16 cellular contexts compared by ENCODE assay signal in genomic region chr4:62816566-62816965, GRCh38.
DNase-seq lines count a peak whose midpoint lies in the region; ATAC-seq and TF ChIP-seq lines count a peak whose summit lies in the region.
"Had no signal": no experiment of that assay in that cellular context is flagged by ENCODE, and none has a peak within 500 bp of the region (broad histone marks: within the 10 kb centered on the region; RNA-seq: fewer than 3 reads in every experiment).

No MANE protein-coding gene starts in this region.

- no peak overlapping the region for H3K4me3 ChIP-seq in GM23338
- H3K4me3 ChIP-seq in endodermal cell (ENCODE audit: low read length): no peak overlapping the region
- H3K4me3 ChIP-seq: BLaER1 treated with 17β-estradiol and CSF1 and Interleukin-3, amounts not matched to agents 10 nM and 100 nM; MG63; SJCRH30 had no signal

- peak; percentile 5 for DNase-seq in NCI-H1092 treated with DMSO at 0.1 percent for 48 hours (lab: John Stamatoyannopoulos, UW)
- no peak for DNase-seq in NCI-H1092 (lab: John Stamatoyannopoulos, UW)
- peak; percentile 3 for DNase-seq in GM23338 (ENCODE audit: low spot score)
- no peak for DNase-seq in endodermal cell
- peak; percentile 82 for DNase-seq in mesenteric fat pad (ENCODE audit: low spot score)
- DNase-seq in left lobe of liver (ENCODE audit: low spot score): no peak
- DNase-seq: DMS 273 treated with DMSO at 0.1 percent for 48 hours, HFFc6, MG63, NCI-H1436, RPMI8226, SJCRH30 had no signal

- peak overlapping the region; percentile 25; the same call in 1 of the 3 replicates for H3K4me3 Mint-ChIP-seq in GM23338
- peak overlapping the region; percentile 33 for H3K4me3 Mint-ChIP-seq in endodermal cell
- H3K4me3 Mint-ChIP-seq: HFFc6 had no signal

- 86 to 95% methylated on average over 9 to 25 of the region's 25 CpGs for WGBS in endodermal cell (ENCODE audit: insufficient coverage in 1 of 2, insufficient read length in 1 of 2), 2 experiments

- H3K36me3 Mint-ChIP-seq in GM23338 (ENCODE audit: low read depth) (no peaks in the 10 kb centered on the region), endodermal cell (ENCODE audit: low read depth) (no peaks in the 10 kb centered on the region)

- no peaks in the 10 kb centered on the region for H3K9me3 ChIP-seq in endodermal cell (ENCODE audit: control insufficient read depth, low read length)
- H3K9me3 ChIP-seq: BLaER1 treated with 17β-estradiol and CSF1 and Interleukin-3, amounts not matched to agents 10 nM and 100 nM; MG63; SJCRH30 had no signal

- no peak overlapping the region for H3K9ac ChIP-seq in endodermal cell (ENCODE audit: extremely low read depth, low read length, poor library complexity, severe bottlenecking)
- H3K9ac ChIP-seq: BLaER1 treated with 17β-estradiol and CSF1 and Interleukin-3, amounts not matched to agents 10 nM and 100 nM had no signal

- no peak for TF ChIP-seq CTCF in GM23338 (conservative IDR thresholded peaks at IDR 0.05; ENCODE audit: low read depth in 2 of 2)
- TF ChIP-seq CTCF in endodermal cell (conservative IDR thresholded peaks at IDR 0.05): no peak

- H3F3A ChIP-seq in GM23338 (replicated peaks; ENCODE audit: low read depth): no peaks in the 10 kb centered on the region

- H3K9me2 ChIP-seq in GM23338 (ENCODE audit: insufficient read depth): no peaks in the 10 kb centered on the region; the same call in 1 of the 2 replicates

- H3K36me3 ChIP-seq in GM23338 (ENCODE audit: insufficient read depth) (no peaks in the 10 kb centered on the region), endodermal cell (ENCODE audit: control insufficient read depth, insufficient read depth, low read length) (no peaks in the 10 kb centered on the region)
- H3K36me3 ChIP-seq: BLaER1 treated with 17β-estradiol and CSF1 and Interleukin-3, amounts not matched to agents 10 nM and 100 nM; MG63; SJCRH30 had no signal

- H3K79me2 ChIP-seq in GM23338 (replicated peaks; ENCODE audit: insufficient read depth): no peaks in the 10 kb centered on the region

- H3K9me3 Mint-ChIP-seq in GM23338: no peaks in the 10 kb centered on the region
- no peaks in the 10 kb centered on the region for H3K9me3 Mint-ChIP-seq in endodermal cell

- H3K27ac Mint-ChIP-seq in GM23338 (no peak overlapping the region), endodermal cell (no peak overlapping the region)
- H3K27ac Mint-ChIP-seq: HFFc6 had no signal

- H4K20me1 ChIP-seq in GM23338 (replicated peaks; ENCODE audit: insufficient read depth): no peaks in the 10 kb centered on the region
- H4K20me1 ChIP-seq: BLaER1 treated with 17β-estradiol and CSF1 and Interleukin-3, amounts not matched to agents 10 nM and 100 nM had no signal

- H3K4me1 Mint-ChIP-seq in GM23338 (peaks cover 5% of the 10 kb centered on the region), endodermal cell (peaks cover 1% of the 10 kb centered on the region)

- H3K27me3 Mint-ChIP-seq in GM23338 (ENCODE audit: insufficient read depth, low read depth, poor library complexity) (peaks cover 5% of the 10 kb centered on the region), endodermal cell (ENCODE audit: insufficient read depth) (peaks cover 13% of the 10 kb centered on the region)

- H3K27ac ChIP-seq in GM23338 (ENCODE audit: low read depth): no peak overlapping the region
- H3K27ac ChIP-seq in endodermal cell (ENCODE audit: low read depth, low read length): no peak overlapping the region
- H3K27ac ChIP-seq: 22Rv1; BLaER1 treated with 17β-estradiol and CSF1 and Interleukin-3, amounts not matched to agents 10 nM and 100 nM; SJCRH30 had no signal

- H3K27me3 ChIP-seq in GM23338 (ENCODE audit: insufficient read depth): no peaks in the 10 kb centered on the region
- H3K27me3 ChIP-seq in endodermal cell (ENCODE audit: control insufficient read depth, insufficient read depth, low read length, poor library complexity, severe bottlenecking): no peaks in the 10 kb centered on the region
- H3K27me3 ChIP-seq: BLaER1 treated with 17β-estradiol and CSF1 and Interleukin-3, amounts not matched to agents 10 nM and 100 nM; MG63; SJCRH30 had no signal

- H3K4me2 ChIP-seq in GM23338: no peak overlapping the region
- H3K4me2 ChIP-seq: BLaER1 treated with 17β-estradiol and CSF1 and Interleukin-3, amounts not matched to agents 10 nM and 100 nM had no signal

- H2AFZ ChIP-seq in GM23338: no peak overlapping the region

- ATAC-seq in GM23338: peak; percentile 94
- ATAC-seq in left lobe of liver: no peak
- ATAC-seq in HG03097 (IDR thresholded peaks at IDR 0.05; ENCODE audit: low FRiP score, unreplicated experiment): no peak
- no peak for ATAC-seq in HG03460 (IDR thresholded peaks at IDR 0.05; ENCODE audit: unreplicated experiment)

- H3K4me1 ChIP-seq in GM23338 (ENCODE audit: insufficient read depth) (no peaks in the 10 kb centered on the region), endodermal cell (ENCODE audit: control insufficient read depth, insufficient read depth, low read length) (no peaks in the 10 kb centered on the region)
- H3K4me1 ChIP-seq: SJCRH30 had no signal

TF ChIP-seq in GM23338, 12 proteins besides CTCF, POLR2A, EP300 and RAD21:
- TF ChIP-seq EZH2 (IDR thresholded peaks at IDR 0.05; ENCODE audit: low read depth, unreplicated experiment) (no peak), ZNF114 (CRISPR knock-in tag; IDR thresholded peaks at IDR 0.05) (no peak), CREB1 (CRISPR knock-in tag; IDR thresholded peaks at IDR 0.05; ENCODE audit: low read depth) (peak; percentile 66; the same call in 1 of the 2 replicates)

Comparison
In these comparisons a context has a peak if more than half of its experiments do, and no peak if none do; other contexts are left out.
1. DNase-seq: peak in NCI-H1092 treated with DMSO at 0.1 percent for 48 hours (single experiment), GM23338 (single experiment) and mesenteric fat pad (single experiment); none in NCI-H1092 (single experiment), endodermal cell (single experiment) and left lobe of liver (single experiment).